Comparison of ENCODE assay signal across 8 cellular contexts in the genomic region with DNA sequence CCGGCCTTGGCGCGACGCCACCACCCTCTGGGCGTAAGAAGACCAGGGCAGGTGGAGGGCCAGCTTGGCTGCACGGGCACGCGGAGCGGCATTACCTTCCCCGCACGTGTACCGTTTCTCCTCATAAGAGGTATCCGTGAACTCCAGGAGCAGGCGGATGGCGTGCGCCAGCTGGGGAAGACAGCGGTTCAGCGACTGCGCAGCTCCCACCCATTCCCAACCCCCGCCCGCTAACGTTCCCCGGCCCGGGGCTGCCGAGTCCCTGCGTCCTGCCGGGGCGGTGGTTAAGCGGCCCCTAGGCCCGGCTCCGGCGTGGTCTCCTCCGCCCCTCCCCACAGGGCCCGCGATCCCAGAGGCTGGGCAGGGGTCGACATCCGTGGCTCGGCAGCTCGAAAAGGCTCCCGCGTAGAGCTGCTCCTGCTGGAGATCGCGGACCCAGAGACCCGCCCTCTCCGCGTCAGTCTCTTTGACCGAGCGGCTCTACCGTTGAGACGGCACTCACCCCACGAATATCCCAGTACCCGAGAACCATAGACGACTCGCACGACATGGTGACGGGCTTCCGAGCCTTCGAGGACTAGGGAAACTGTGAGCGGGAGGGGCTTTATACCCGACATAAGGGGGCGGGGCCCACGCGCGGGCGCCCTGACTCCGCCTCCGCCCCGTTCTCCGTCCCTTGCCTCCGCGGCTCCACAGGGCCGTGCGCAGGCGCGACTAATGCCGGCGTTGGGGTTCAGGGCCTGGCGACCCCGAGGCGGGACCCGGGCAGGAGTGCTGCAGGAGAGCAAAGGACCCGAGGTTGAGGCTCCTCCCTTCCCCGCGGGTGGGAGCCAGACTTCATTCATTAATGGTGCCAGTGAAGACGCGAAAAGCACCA. TPM values are rescaled to one million over a fixed set of nuclear protein-coding genes. Genes with fewer than 3 reads are reported as not detected.
DNase-seq lines count a peak whose midpoint lies in the region; ATAC-seq and TF ChIP-seq lines count a peak whose summit lies in the region.

No MANE protein-coding gene starts in this region.

- H3K4me3 Mint-ChIP-seq in activated CD8-positive, alpha-beta T cell treated with anti-CD3 and anti-CD28 coated beads, Interleukin-2, amount 10 ng/mL, durations not matched to agents 7 days and 5 days, result peak overlapping the region; percentile 79

- H3K27ac ChIP-seq in ectodermal cell (ENCODE audit: insufficient read depth, low read depth, low read length, poor library complexity, severe bottlenecking) (no peak overlapping the region), lower lobe of right lung (peak overlapping the region; percentile 72)

- H3K4me3 ChIP-seq in ectodermal cell (ENCODE audit: insufficient read depth, low read depth, low read length) (peak overlapping the region; percentile 55), lower lobe of right lung (peak overlapping the region; percentile 77)

- DNase-seq in GM13977 (ENCODE audit: low spot score), result peak; percentile 81
- DNase-seq in NCI-H446 (lab: John Stamatoyannopoulos, UW), result peak; percentile 47 to 85
- DNase-seq in activated CD8-positive, alpha-beta T cell treated with anti-CD3 and anti-CD28 coated beads, Interleukin-2, amount 10 ng/mL, durations not matched to agents 7 days and 5 days, result peak; percentile 86
- peak; percentile 83 for DNase-seq in lower lobe of right lung
- DNase-seq in stimulated activated CD4-positive, alpha-beta T cell treated with anti-CD3 and anti-CD28 coated beads, TNF-alpha, amount 100 ng/mL, for 1 hour (ENCODE audit: low read depth in 3 of 3, low spot score in 1 of 3), result peak; percentile 58 to 79 (median 72)
- DNase-seq in NAMALWA (ENCODE audit: low spot score), result no peak

- H3K36me3 ChIP-seq in ectodermal cell (ENCODE audit: control insufficient read depth, insufficient read depth, low read length) (no peaks in the 10 kb centered on the region), lower lobe of right lung (no peaks in the 10 kb centered on the region)

- H3K9me3 Mint-ChIP-seq in activated CD8-positive, alpha-beta T cell treated with anti-CD3 and anti-CD28 coated beads, Interleukin-2, amount 10 ng/mL, durations not matched to agents 7 days and 5 days (ENCODE audit: insufficient read depth), result no peaks in the 10 kb centered on the region

- TF ChIP-seq CTCF in GM13977 (IDR thresholded peaks at IDR 0.05; ENCODE audit: extremely low read depth, insufficient read depth, missing control alignments) (no peak), lower lobe of right lung (IDR thresholded peaks at IDR 0.05) (no peak)

- H3K27ac Mint-ChIP-seq in activated CD8-positive, alpha-beta T cell treated with anti-CD3 and anti-CD28 coated beads, Interleukin-2, amount 10 ng/mL, durations not matched to agents 7 days and 5 days, result peak overlapping the region; percentile 79

- H3K36me3 Mint-ChIP-seq in activated CD8-positive, alpha-beta T cell treated with anti-CD3 and anti-CD28 coated beads, Interleukin-2, amount 10 ng/mL, durations not matched to agents 7 days and 5 days (ENCODE audit: low read depth), result no peaks in the 10 kb centered on the region

- ATAC-seq in HG03045 (IDR thresholded peaks at IDR 0.05; ENCODE audit: unreplicated experiment) (peak; percentile 92), lower lobe of right lung (peak; percentile 97 to 100)
- peak; percentile 99 for ATAC-seq in activated CD8-positive, alpha-beta T cell treated with anti-CD3 and anti-CD28 coated beads, Interleukin-2, amount 10 ng/mL, durations not matched to agents 7 days and 5 days

- CTCF ChIA-PET in activated CD8-positive, alpha-beta T cell treated with anti-CD3 and anti-CD28 coated beads, Interleukin-2, amount 10 ng/mL, durations not matched to agents 7 days and 5 days (lab: Charles Lee), result interaction anchor here (1.0 to 2.0 kb wide), 4 partner anchors 34 to 290 kb away, joined by 3 to 11 read pairs (median 4); no protein-coding TSS in a partner anchor

- whole genome bisulfite sequencing in ectodermal cell, 2 experiments, result 2% methylated on average over 86 of the region's 86 CpGs

- POLR2A ChIA-PET in activated CD8-positive, alpha-beta T cell treated with anti-CD3 and anti-CD28 coated beads, Interleukin-2, amount 10 ng/mL, durations not matched to agents 7 days and 5 days (lab: Charles Lee), result interaction anchor here (0.7 kb wide), 1 partner anchor 69 kb away, joined by 3 read pairs; no protein-coding TSS in a partner anchor

- intact Hi-C loops in lower lobe of right lung (cut with DNase I), result no loop called here

- H3K9me3 ChIP-seq in ectodermal cell (ENCODE audit: control insufficient read depth, low read length), result no peaks in the 10 kb centered on the region
- H3K9me3 ChIP-seq in lower lobe of right lung, result no peaks in the 10 kb centered on the region

- peaks cover 14% of the 10 kb centered on the region for H3K4me1 Mint-ChIP-seq in activated CD8-positive, alpha-beta T cell treated with anti-CD3 and anti-CD28 coated beads, Interleukin-2, amount 10 ng/mL, durations not matched to agents 7 days and 5 days (ENCODE audit: low read depth)

- in situ Hi-C loops in GM13977 (cut with MboI; ENCODE audit: low pct_unique_long_range_greater_than_20kb, low sequenced_read_pairs, unreplicated experiment), result no loop called here

- no peaks in the 10 kb centered on the region for H3K4me1 ChIP-seq in ectodermal cell (ENCODE audit: control insufficient read depth, insufficient read depth, low read length)
- H3K4me1 ChIP-seq in lower lobe of right lung, result peaks cover 14% of the 10 kb centered on the region

- peaks cover 21% of the 10 kb centered on the region for H3K27me3 Mint-ChIP-seq in activated CD8-positive, alpha-beta T cell treated with anti-CD3 and anti-CD28 coated beads, Interleukin-2, amount 10 ng/mL, durations not matched to agents 7 days and 5 days (ENCODE audit: low read depth)

- H3K27me3 ChIP-seq in ectodermal cell (ENCODE audit: control insufficient read depth, insufficient read depth, low read length, poor library complexity, severe bottlenecking) (peaks cover 51% of the 10 kb centered on the region), lower lobe of right lung (ENCODE audit: low read depth) (no peaks in the 10 kb centered on the region)

RNA-seq across cellular contexts. Expression of gene GSTM3, which starts 0.9 kb away (rescaled TPM):
- 1 to 10 TPM; 5.8 to 7.6 TPM for total RNA-seq in activated CD8-positive, alpha-beta T cell treated with anti-CD3 and anti-CD28 coated beads, Interleukin-2, amount 10 ng/mL, durations not matched to agents 7 days and 5 days
- polyA plus RNA-seq in ectodermal cell (2013, experiment 1 of 4), result 7.1 TPM
- polyA plus RNA-seq in ectodermal cell (2013, experiment 2 of 4), result 8.0 TPM
- polyA plus RNA-seq in ectodermal cell (2013, experiment 3 of 4), result 14.5 TPM
- polyA plus RNA-seq in ectodermal cell (2013, experiment 4 of 4), result 17.3 TPM
- 18.5 TPM for total RNA-seq in lower lobe of right lung

RNA-seq across cellular contexts. Expression of gene EPS8L3, which starts 23.7 kb away (rescaled TPM):
- total RNA-seq in activated CD8-positive, alpha-beta T cell treated with anti-CD3 and anti-CD28 coated beads, Interleukin-2, amount 10 ng/mL, durations not matched to agents 7 days and 5 days, result not detected
- not detected for polyA plus RNA-seq in ectodermal cell (2013, experiment 1 of 4)
- polyA plus RNA-seq in ectodermal cell (2013, experiment 2 of 4), result not detected
- polyA plus RNA-seq in ectodermal cell (2013, experiment 3 of 4), result not detected
- polyA plus RNA-seq in ectodermal cell (2013, experiment 4 of 4), result not detected
- total RNA-seq in lower lobe of right lung, result not detected

RNA-seq across cellular contexts. Expression of gene GSTM5, which starts 27.9 kb away (rescaled TPM):
- total RNA-seq in activated CD8-positive, alpha-beta T cell treated with anti-CD3 and anti-CD28 coated beads, Interleukin-2, amount 10 ng/mL, durations not matched to agents 7 days and 5 days, result under 1 TPM in 1 of 2 experiments, not detected in 1; 0.05 TPM
- not detected for polyA plus RNA-seq in ectodermal cell (2013, experiment 1 of 4)
- not detected for polyA plus RNA-seq in ectodermal cell (2013, experiment 2 of 4)
- not detected for polyA plus RNA-seq in ectodermal cell (2013, experiment 3 of 4)
- not detected for polyA plus RNA-seq in ectodermal cell (2013, experiment 4 of 4)
- total RNA-seq in lower lobe of right lung, result 11.7 TPM

RNA-seq across cellular contexts. Expression of gene GSTM1, which starts 52.4 kb away (rescaled TPM):
- 10 to 100 TPM; 30.2 to 31.5 TPM for total RNA-seq in activated CD8-positive, alpha-beta T cell treated with anti-CD3 and anti-CD28 coated beads, Interleukin-2, amount 10 ng/mL, durations not matched to agents 7 days and 5 days
- polyA plus RNA-seq in ectodermal cell (2013, experiment 1 of 4), result not detected
- not detected for polyA plus RNA-seq in ectodermal cell (2013, experiment 2 of 4)
- polyA plus RNA-seq in ectodermal cell (2013, experiment 3 of 4), result not detected
- not detected for polyA plus RNA-seq in ectodermal cell (2013, experiment 4 of 4)
- total RNA-seq in lower lobe of right lung, result not detected

Comparison
In these comparisons a context has a peak if more than half of its experiments do, and no peak if none do; other contexts are left out.
1. RNA of gene GSTM5, which starts 27.9 kb away (total RNA-seq): 11.7 TPM in lower lobe of right lung (single experiment); 0.05 TPM in activated CD8-positive, alpha-beta T cell treated with anti-CD3 and anti-CD28 coated beads, Interleukin-2, amount 10 ng/mL, durations not matched to agents 7 days and 5 days; every median in the first group is over 10 times any median in the second.
2. Peak in every context shown above with its lines, with median percentiles within 50 percentile points of each other: ATAC-seq.